8 cellular contexts compared by ENCODE assay signal in the genomic region with DNA sequence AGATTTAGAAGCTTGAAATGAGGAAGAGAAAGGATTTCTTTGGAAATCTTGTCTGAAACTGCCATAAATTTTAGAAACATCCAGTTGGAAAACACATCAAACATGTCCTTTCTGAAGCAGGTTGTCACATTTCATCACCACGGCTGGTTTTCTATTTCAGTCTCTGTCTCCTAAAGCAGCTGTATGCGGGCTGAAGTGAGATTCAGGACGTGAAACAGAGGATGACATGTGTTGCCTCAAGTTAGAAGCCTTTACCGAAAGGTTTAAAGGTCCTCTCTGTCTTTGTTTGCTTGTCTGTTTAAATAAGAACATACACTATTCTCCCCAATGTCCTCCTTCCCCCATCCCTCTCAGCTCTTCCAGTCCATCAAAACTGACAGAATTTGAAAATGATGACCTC.
"Had no signal": no experiment of that assay in that cellular context is flagged by ENCODE, and none has a peak within 500 bp of the region (broad histone marks: within the 10 kb centered on the region; RNA-seq: fewer than 3 reads in every experiment).

No MANE protein-coding gene starts in this region.

- H2AFZ ChIP-seq: GM23248 had no signal

- H3K36me3 ChIP-seq: HAP-1 had no signal

- H3K4me1 ChIP-seq: HAP-1 had no signal

- H3K9me3 ChIP-seq: HAP-1 had no signal

- H3K4me3 ChIP-seq: GM23248, HAP-1 had no signal

- ATAC-seq: HCT116 had no signal

- H3K4me2 ChIP-seq: KMS-11 had no signal

- H3K27ac ChIP-seq: GM23248, KMS-11 had no signal

- DNase-seq: GM23248, GOT3, H7, HFFc6, KBM-7 had no signal
